8 cellular contexts compared by ENCODE assay signal in the genomic region with DNA sequence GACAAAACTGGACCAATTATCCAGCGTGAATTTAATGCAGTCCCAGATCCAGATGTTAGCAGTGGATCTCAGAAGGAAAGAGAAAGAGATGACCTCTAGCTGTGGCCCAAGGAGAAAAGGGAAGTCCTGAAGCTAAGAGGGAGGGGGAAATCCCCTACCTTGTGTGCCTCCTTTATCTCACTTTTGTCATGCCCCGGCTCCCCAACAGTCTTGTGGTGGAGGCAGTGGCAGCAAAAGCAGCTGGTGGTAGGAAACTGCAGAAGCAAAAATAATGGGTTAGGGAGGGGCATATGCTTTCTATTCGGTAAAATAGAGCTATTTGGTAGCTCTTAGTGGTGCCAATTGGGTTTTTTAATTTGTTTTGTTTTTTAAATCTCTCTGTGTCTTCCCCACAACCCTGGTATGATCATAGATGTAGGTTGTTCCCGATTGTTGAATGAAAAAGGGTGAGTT. TPM values are rescaled to one million over a fixed set of nuclear protein-coding genes. Genes with fewer than 3 reads are reported as not detected.
DNase-seq lines count a peak whose midpoint lies in the region; ATAC-seq and TF ChIP-seq lines count a peak whose summit lies in the region.

No MANE protein-coding gene starts in this region.

- TF ChIP-seq CTCF in WERI-Rb-1 (IDR thresholded peaks at IDR 0.05; ENCODE audit: low read depth, low read length) = no peak

- H3K9me3 Mint-ChIP-seq in activated T-cell treated with anti-CD3 and anti-CD28 coated beads, Interleukin-2, amount 50 U/mL, for 24 hours = peaks cover 14% of the 10 kb centered on the region
- peaks cover 13% of the 10 kb centered on the region for H3K9me3 Mint-ChIP-seq in natural killer cell treated with Interleukin-12 subunit alpha and Interleukin-12 subunit beta and Interleukin-15 and Interleukin-18, amount 100 ng/mL, for 72 hours

- H3K36me3 ChIP-seq in WERI-Rb-1 = no peaks in the 10 kb centered on the region

- peaks cover 42% of the 10 kb centered on the region for H3K4me1 Mint-ChIP-seq in activated T-cell treated with anti-CD3 and anti-CD28 coated beads, Interleukin-2, amount 50 U/mL, for 24 hours (ENCODE audit: low read depth)
- H3K4me1 Mint-ChIP-seq in natural killer cell treated with Interleukin-12 subunit alpha and Interleukin-12 subunit beta and Interleukin-15 and Interleukin-18, amount 100 ng/mL, for 72 hours (ENCODE audit: low read depth in 2 of 2) = peaks cover 67 to 80% of the 10 kb centered on the region in 2 donors

- DNase-seq in activated T-cell treated with anti-CD3 and anti-CD28 coated beads, Interleukin-2, amount 50 U/mL, for 24 hours = no peak
- DNase-seq in activated T-cell treated with anti-CD3 and anti-CD28 coated beads, Interleukin-2, amount 50 U/mL, for 1 hour = no peak
- DNase-seq in natural killer cell treated with Interleukin-12 subunit alpha and Interleukin-12 subunit beta and Interleukin-15 and Interleukin-18, amount 100 ng/mL, for 72 hours (ENCODE audit: low spot score) = peak; percentile 83
- DNase-seq in DMS114 treated with DMSO at 0.1 percent for 48 hours (lab: John Stamatoyannopoulos, UW; ENCODE audit: unreplicated experiment) (no peak), glomerular visceral epithelial cell (ENCODE audit: extremely low spot score) (no peak), WERI-Rb-1 (no peak)

- peak overlapping the region; percentile 72 for H3K27ac Mint-ChIP-seq in activated T-cell treated with anti-CD3 and anti-CD28 coated beads, Interleukin-2, amount 50 U/mL, for 24 hours
- peak overlapping the region; percentile 85 to 95 for H3K27ac Mint-ChIP-seq in natural killer cell treated with Interleukin-12 subunit alpha and Interleukin-12 subunit beta and Interleukin-15 and Interleukin-18, amount 100 ng/mL, for 72 hours

- no peak overlapping the region for H3K27ac ChIP-seq in WERI-Rb-1

- no peaks in the 10 kb centered on the region for H3K27me3 Mint-ChIP-seq in activated T-cell treated with anti-CD3 and anti-CD28 coated beads, Interleukin-2, amount 50 U/mL, for 24 hours
- no peaks in the 10 kb centered on the region for H3K27me3 Mint-ChIP-seq in natural killer cell treated with Interleukin-12 subunit alpha and Interleukin-12 subunit beta and Interleukin-15 and Interleukin-18, amount 100 ng/mL, for 72 hours

- H3K9me3 ChIP-seq in WERI-Rb-1 (ENCODE audit: severe bottlenecking) = no peaks in the 10 kb centered on the region

- H3K4me3 Mint-ChIP-seq in activated T-cell treated with anti-CD3 and anti-CD28 coated beads, Interleukin-2, amount 50 U/mL, for 24 hours = peak overlapping the region; percentile 49
- peak overlapping the region; percentile 86 for H3K4me3 Mint-ChIP-seq in natural killer cell treated with Interleukin-12 subunit alpha and Interleukin-12 subunit beta and Interleukin-15 and Interleukin-18, amount 100 ng/mL, for 72 hours

- TF ChIP-seq POLR2A in Raji (IDR thresholded peaks at IDR 0.05; ENCODE audit: insufficient read depth, low read depth, low read length) = peak; percentile 38; the same call in 1 of the 2 replicates

- peak; percentile 100 for ATAC-seq in HG02870 (IDR thresholded peaks at IDR 0.05; ENCODE audit: unreplicated experiment)
- ATAC-seq in natural killer cell treated with Interleukin-12 subunit alpha and Interleukin-12 subunit beta and Interleukin-15 and Interleukin-18, amount 100 ng/mL, for 72 hours = peak; percentile 96 to 98

- peaks cover 48% of the 10 kb centered on the region for H3K36me3 Mint-ChIP-seq in activated T-cell treated with anti-CD3 and anti-CD28 coated beads, Interleukin-2, amount 50 U/mL, for 24 hours (ENCODE audit: low read depth)
- peaks cover 38% of the 10 kb centered on the region for H3K36me3 Mint-ChIP-seq in natural killer cell treated with Interleukin-12 subunit alpha and Interleukin-12 subunit beta and Interleukin-15 and Interleukin-18, amount 100 ng/mL, for 72 hours

- no peak overlapping the region for H3K4me3 ChIP-seq in WERI-Rb-1 (ENCODE audit: low read depth, low read length)

- peaks cover 46% of the 10 kb centered on the region for H3K27me3 ChIP-seq in WERI-Rb-1 (ENCODE audit: insufficient read depth, low read depth, severe bottlenecking)

RNA-seq across cellular contexts. Expression of a gene that starts 56.5 kb away (rescaled TPM):
- 100 to 1,000 TPM; 262 to 344 TPM for total RNA-seq in natural killer cell treated with Interleukin-12 subunit alpha and Interleukin-12 subunit beta and Interleukin-15 and Interleukin-18, amount 100 ng/mL, for 72 hours
